In genomic region chr20:46334423-46334978, GRCh38 we compare ENCODE assay signal across 21 cellular contexts. TPM values are rescaled to one million over a fixed set of nuclear protein-coding genes. Genes with fewer than 3 reads are reported as not detected.
A peak's percentile ranks its signal among the peaks of the same experiment; 100 is the strongest.
DNase-seq lines count a peak whose midpoint lies in the region; FAIRE-seq and TF ChIP-seq lines count a peak whose summit lies in the region.
"Had no signal": no experiment of that assay in that cellular context is flagged by ENCODE, and none has a peak within 500 bp of the region (broad histone marks: within the 10 kb centered on the region; RNA-seq: fewer than 3 reads in every experiment).

No MANE protein-coding gene starts in this region.

- no peaks in the 10 kb centered on the region for H3K23me2 ChIP-seq in H9 (ENCODE audit: insufficient read length, low read depth, low read length, poor library complexity, severe bottlenecking)

- H2BK20ac ChIP-seq in H9 (ENCODE audit: low read depth, low read length, poor library complexity, severe bottlenecking): no peak overlapping the region

- H3K18ac ChIP-seq in H9 (ENCODE audit: insufficient read length, low read depth, low read length): no peak overlapping the region

- H3K36me3 ChIP-seq in WERI-Rb-1: no peaks in the 10 kb centered on the region
- no peaks in the 10 kb centered on the region for H3K36me3 ChIP-seq in neural progenitor cell
- no peaks in the 10 kb centered on the region for H3K36me3 ChIP-seq in adrenal gland (replicated peaks in 1 of 2)

- H4K20me1 ChIP-seq in neural progenitor cell (ENCODE audit: low read depth): no peaks in the 10 kb centered on the region
- H4K20me1 ChIP-seq in H9 (ENCODE audit: control insufficient read depth, insufficient read depth, insufficient read length): no peaks in the 10 kb centered on the region

- intact Hi-C loops in adrenal gland (cut with DNase I): no loop called here

- H3K36me3 Mint-ChIP-seq in neural progenitor cell (no peaks in the 10 kb centered on the region), H9 (ENCODE audit: insufficient read depth in 1 of 3, low read depth in 3 of 3) (no peaks in the 10 kb centered on the region)
- H3K36me3 Mint-ChIP-seq in activated naive CD8-positive, alpha-beta T cell treated with anti-CD3 and anti-CD28 coated beads for 36 hours: no peaks in the 10 kb centered on the region

- no peak overlapping the region for H2BK120ac ChIP-seq in H9 (ENCODE audit: low read depth, low read length, poor library complexity, severe bottlenecking)

- no peaks in the 10 kb centered on the region for H3K79me2 ChIP-seq in neural progenitor cell (ENCODE audit: low read depth)
- H3K79me2 ChIP-seq in H9 (ENCODE audit: insufficient read depth, low read length): no peaks in the 10 kb centered on the region

- FAIRE-seq in HTR-8/SVneo (lab: Jason Lieb, UNC): peak; percentile 88
- FAIRE-seq: G401.6, GM12891 had no signal

- H3K4me3 Mint-ChIP-seq in neural progenitor cell (peak overlapping the region; percentile 67), H9 (no peak overlapping the region)
- no peak overlapping the region for H3K4me3 Mint-ChIP-seq in activated naive CD8-positive, alpha-beta T cell treated with anti-CD3 and anti-CD28 coated beads for 36 hours
- H3K4me3 Mint-ChIP-seq: CD4-positive, alpha-beta T cell; HFFc6 had no signal

- no peak overlapping the region for H4K91ac ChIP-seq in H9 (ENCODE audit: insufficient read length, low read depth, low read length)

- no peak overlapping the region for H4K8ac ChIP-seq in H9 (replicated peaks; ENCODE audit: insufficient read length, low read depth, low read length)

- H3K79me1 ChIP-seq in H9 (ENCODE audit: insufficient read depth, low read depth, low read length, poor library complexity, severe bottlenecking): no peaks in the 10 kb centered on the region

- H3K27ac Mint-ChIP-seq in neural progenitor cell (peak overlapping the region; percentile 69), H9 (peak overlapping the region in 1 of 3 experiments; percentile 27; a peak in 1 of 7 replicates)
- H3K27ac Mint-ChIP-seq in activated naive CD8-positive, alpha-beta T cell treated with anti-CD3 and anti-CD28 coated beads for 36 hours: no peak overlapping the region
- H3K27ac Mint-ChIP-seq: CD4-positive, alpha-beta T cell; HFFc6 had no signal

- H3K9me3 Mint-ChIP-seq in neural progenitor cell (no peaks in the 10 kb centered on the region), H9 (no peaks in the 10 kb centered on the region)
- no peaks in the 10 kb centered on the region for H3K9me3 Mint-ChIP-seq in activated naive CD8-positive, alpha-beta T cell treated with anti-CD3 and anti-CD28 coated beads for 36 hours
- H3K9me3 Mint-ChIP-seq: CD4-positive, alpha-beta T cell; HFFc6 had no signal

- H3T11ph ChIP-seq in H9 (ENCODE audit: low read length): no peak overlapping the region

- H2BK12ac ChIP-seq in H9 (ENCODE audit: insufficient read length, low read depth, low read length): no peak overlapping the region

- H3K56ac ChIP-seq in H9 (ENCODE audit: insufficient read length, low read depth, low read length): no peak overlapping the region

- H3K23ac ChIP-seq in H9 (ENCODE audit: insufficient read length, low read depth, low read length): no peak overlapping the region

- no CpG with 5 or more reads among the region's 8 CpGs for WGBS in H9 (ENCODE audit: extremely low coverage, insufficient read length, low lambda C conversion rate)
- 52 to 59% (median 55%) methylated on average over 8 of the region's 8 CpGs for WGBS in adrenal gland, 4 donors

- no peak overlapping the region for H3K4ac ChIP-seq in H9 (ENCODE audit: low read depth, low read length)

- no peak overlapping the region for H4K5ac ChIP-seq in H9 (ENCODE audit: insufficient read length, low read depth, low read length)

- peak; percentile 48 for DNase-seq in DMS 273 (lab: John Stamatoyannopoulos, UW; ENCODE audit: unreplicated experiment)
- no peak for DNase-seq in DMS 273 treated with DMSO at 0.1 percent for 48 hours (lab: John Stamatoyannopoulos, UW)
- DNase-seq in HTR-8/SVneo (ENCODE audit: insufficient read length, low spot score): no peak
- DNase-seq in WERI-Rb-1: no peak
- no peak for DNase-seq in neural progenitor cell (ENCODE audit: low spot score)
- DNase-seq in activated naive CD8-positive, alpha-beta T cell treated with anti-CD3 and anti-CD28 coated beads for 36 hours: no peak
- DNase-seq in H9: no peak
- DNase-seq in adrenal gland: no peak
- DNase-seq: AML-193; C1 segment of cervical spinal cord; Calu3; CD4-positive, alpha-beta T cell; DMS153; DMS79 treated with DMSO at 0.1 percent for 48 hours; EL; GOT3; HCEC 1CT; HFFc6 had no signal

- H2BK15ac ChIP-seq in H9 (ENCODE audit: low read depth, low read length): no peak overlapping the region

- H3K27me3 Mint-ChIP-seq in neural progenitor cell (ENCODE audit: insufficient read depth, low read depth) (peaks cover 17% of the 10 kb centered on the region), H9 (ENCODE audit: low read depth) (peaks cover 23% of the 10 kb centered on the region)
- H3K27me3 Mint-ChIP-seq in activated naive CD8-positive, alpha-beta T cell treated with anti-CD3 and anti-CD28 coated beads for 36 hours: peaks cover 25% of the 10 kb centered on the region

- H2AFZ ChIP-seq in neural progenitor cell (replicated peaks) (no peak overlapping the region), H9 (ENCODE audit: low read length) (no peak overlapping the region)

- H3K4me3 ChIP-seq in WERI-Rb-1 (ENCODE audit: low read depth, low read length): no peak overlapping the region
- H3K4me3 ChIP-seq in neural progenitor cell: no peak overlapping the region
- H3K4me3 ChIP-seq in adrenal gland: no peak overlapping the region

- no peaks in the 10 kb centered on the region for H3K27me3 ChIP-seq in WERI-Rb-1 (ENCODE audit: insufficient read depth, low read depth, severe bottlenecking)
- H3K27me3 ChIP-seq in neural progenitor cell: peaks cover 12% of the 10 kb centered on the region
- H3K27me3 ChIP-seq in H9 (ENCODE audit: insufficient read depth, low read length): no peaks in the 10 kb centered on the region; the same call in 1 of the 2 replicates
- peaks cover 4% of the 10 kb centered on the region for H3K27me3 ChIP-seq in adrenal gland

- H3K4me2 ChIP-seq in neural progenitor cell: peak overlapping the region; percentile 51
- H3K4me2 ChIP-seq in H9 (ENCODE audit: insufficient read depth, insufficient read length, low read length): no peak overlapping the region

- H3K4me1 Mint-ChIP-seq in neural progenitor cell (peaks cover 82% of the 10 kb centered on the region), H9 (peaks cover 7 to 50% of the 10 kb centered on the region in 2 experiments)
- H3K4me1 Mint-ChIP-seq in activated naive CD8-positive, alpha-beta T cell treated with anti-CD3 and anti-CD28 coated beads for 36 hours: no peaks in the 10 kb centered on the region

- H3K9ac ChIP-seq in neural progenitor cell (no peak overlapping the region), H9 (ENCODE audit: extremely low read depth, insufficient read length, low read length) (no peak overlapping the region)

- TF ChIP-seq POLR2A in adrenal gland (IDR thresholded peaks at IDR 0.05): no peak

- no peak overlapping the region; the same call in 1 of the 2 replicates for H3K14ac ChIP-seq in H9 (ENCODE audit: insufficient read depth, low read length)

- TF ChIP-seq CTCF in WERI-Rb-1 (IDR thresholded peaks at IDR 0.05; ENCODE audit: low read depth, low read length) (no peak), neural progenitor cell (IDR thresholded peaks at IDR 0.05) (no peak), H9 (conservative IDR thresholded peaks at IDR 0.05) (no peak), adrenal gland (IDR thresholded peaks at IDR 0.05) (no peak)

- no peaks in the 10 kb centered on the region for H3K9me3 ChIP-seq in WERI-Rb-1 (ENCODE audit: severe bottlenecking)
- H3K9me3 ChIP-seq in neural progenitor cell (ENCODE audit: low read depth): no peaks in the 10 kb centered on the region
- no peaks in the 10 kb centered on the region for H3K9me3 ChIP-seq in H9 (ENCODE audit: control insufficient read depth, low read depth, low read length)
- H3K9me3 ChIP-seq in adrenal gland (replicated peaks in 1 of 3): no peaks in the 10 kb centered on the region

- H2AK5ac ChIP-seq in H9 (ENCODE audit: insufficient read length, low read length): no peak overlapping the region

- H2BK5ac ChIP-seq in H9 (ENCODE audit: insufficient read length, low read length): no peak overlapping the region

- peaks cover 17% of the 10 kb centered on the region for H3F3A ChIP-seq in neural progenitor cell (ENCODE audit: low read depth)

- H3K27ac ChIP-seq in WERI-Rb-1 (peak overlapping the region; percentile 92), neural progenitor cell (no peak overlapping the region), H9 (ENCODE audit: insufficient read length, low read depth, low read length) (no peak overlapping the region), adrenal gland (no peak overlapping the region)
- H3K27ac ChIP-seq: 22Rv1 had no signal

- peaks cover 32% of the 10 kb centered on the region for H3K4me1 ChIP-seq in neural progenitor cell
- no peaks in the 10 kb centered on the region for H3K4me1 ChIP-seq in H9 (ENCODE audit: insufficient read depth, low read length)
- H3K4me1 ChIP-seq in adrenal gland (replicated peaks in 1 of 2): no peaks in the 10 kb centered on the region

RNA-seq across cellular contexts. Expression of gene CDH22, which starts 26.2 kb away (rescaled TPM):
- total RNA-seq in neural progenitor cell (ENCODE audit: low replicate concordance) (0.13 and 0.28 TPM in 2 replicates), H9 (2021) (0.20 TPM in 1 of 2 replicates, not detected in the other), adrenal gland (1 to 10 TPM in 2 of 8 donors, under 1 TPM in 2, not detected in 4; 0.19 to 2.9 (median 1.2) TPM)
- total RNA-seq in activated naive CD8-positive, alpha-beta T cell treated with anti-CD3 and anti-CD28 coated beads for 36 hours: under 1 TPM in 1 of 2 experiments, not detected in 1; 0.12 TPM
- 1 to 10 TPM in 2 of 3 donors, under 1 TPM in 1; 0.77 to 2.3 (median 1.2) TPM for polyA plus RNA-seq in adrenal gland
- total RNA-seq: Calu3; CD4-positive, alpha-beta T cell; HFFc6 had no signal
